22 cellular contexts compared by ENCODE assay signal in the genomic region with DNA sequence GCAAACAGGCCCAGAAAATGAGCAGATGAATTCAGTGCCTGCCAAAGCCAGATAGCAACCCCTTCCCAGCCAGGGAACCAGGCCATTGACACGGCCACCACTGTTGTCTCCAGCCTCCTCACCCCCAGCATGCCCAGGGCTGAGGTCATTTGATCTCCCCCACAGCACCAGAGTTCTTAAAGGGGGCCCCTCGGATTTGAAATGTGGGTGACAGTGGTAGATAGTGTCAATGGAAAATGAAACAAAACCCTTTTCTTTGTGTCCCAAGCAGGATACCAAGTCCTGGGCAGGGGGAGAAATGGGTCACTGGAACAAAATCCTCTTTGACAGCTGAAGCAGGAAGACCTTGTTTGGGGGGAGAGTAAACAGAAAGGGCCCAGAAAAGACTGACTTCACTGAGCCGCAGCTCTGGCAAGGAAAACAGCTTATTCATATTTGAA. TPM values are rescaled to one million over a fixed set of nuclear protein-coding genes. Genes with fewer than 3 reads are reported as not detected.
DNase-seq lines count a peak whose midpoint lies in the region; ATAC-seq, FAIRE-seq and TF ChIP-seq lines count a peak whose summit lies in the region.
"Had no signal": no experiment of that assay in that cellular context is flagged by ENCODE, and none has a peak within 500 bp of the region (broad histone marks: within the 10 kb centered on the region; RNA-seq: fewer than 3 reads in every experiment).

No MANE protein-coding gene starts in this region.

- intact Hi-C loops in esophagus muscularis mucosa (cut with DNase I), result no loop called here

- no peaks in the 10 kb centered on the region for H3K27me3 ChIP-seq in esophagus muscularis mucosa
- no peaks in the 10 kb centered on the region for H3K27me3 ChIP-seq in osteoblast (ENCODE audit: insufficient read depth, low read length)
- H3K27me3 ChIP-seq in thoracic aorta (replicated peaks; ENCODE audit: insufficient read depth), result no peaks in the 10 kb centered on the region
- H3K27me3 ChIP-seq: neural progenitor cell, Peyer's patch had no signal

- H3K9me3 ChIP-seq in esophagus muscularis mucosa, result no peaks in the 10 kb centered on the region
- no peaks in the 10 kb centered on the region for H3K9me3 ChIP-seq in osteoblast (ENCODE audit: low read depth, low read length)
- no peaks in the 10 kb centered on the region for H3K9me3 ChIP-seq in thoracic aorta
- H3K9me3 ChIP-seq: Peyer's patch had no signal

- no peak for ATAC-seq in thoracic aorta (ENCODE audit: insufficient number of reproducible peaks, low FRiP score, low read depth)
- ATAC-seq: activated T-cell treated with anti-CD3 and anti-CD28 coated beads, Interleukin-2, amount 50 U/mL, for 72 hours; GM12878 had no signal

- no peaks in the 10 kb centered on the region for H4K20me1 ChIP-seq in osteoblast (ENCODE audit: insufficient read depth, low read length)

- no peak overlapping the region for H2AFZ ChIP-seq in osteoblast (ENCODE audit: low read length)
- H2AFZ ChIP-seq: GM23248, neural progenitor cell had no signal

- TF ChIP-seq POLR2A in esophagus muscularis mucosa (IDR thresholded peaks at IDR 0.05; ENCODE audit: low read depth), result no peak

- DNase-seq in esophagus muscularis mucosa (ENCODE audit: extremely low spot score) (no peak), osteoblast (ENCODE audit: insufficient read length, low spot score, missing footprints) (peak; percentile 18), thoracic aorta (ENCODE audit: low spot score) (no peak), NCI-H2029 treated with DMSO at 0.1 percent for 48 hours (lab: John Stamatoyannopoulos, UW) (no peak), urothelium cell line (ENCODE audit: low spot score) (no peak)
- no peak for DNase-seq in activated CD8-positive, alpha-beta memory T cell treated with anti-CD3 and anti-CD28 coated beads, Interleukin-2, amount 50 U/mL, for 4 hours
- DNase-seq in stimulated activated CD4-positive, alpha-beta T cell treated with anti-CD3 and anti-CD28 coated beads, Interleukin-1b, Interleukin-23, amount 100 ng/mL, for 48 hours, result no peak
- DNase-seq: activated CD4-positive, alpha-beta memory T cell treated with anti-CD3 and anti-CD28 coated beads for 36 hours; activated naive CD8-positive, alpha-beta T cell treated with anti-CD3 and anti-CD28 coated beads, Interleukin-2, amount 10 ng/mL, durations not matched to agents 7 days and 5 days; activated T-cell treated with anti-CD3 and anti-CD28 coated beads, Interleukin-2, amount 50 U/mL, for 72 hours; cerebellar nuclear complex; foreskin melanocyte; NCI-H2171; NCI-H774; Peyer's patch; SW 1271 had no signal

- no peak for TF ChIP-seq EP300 in esophagus muscularis mucosa (IDR thresholded peaks at IDR 0.05)

- H3K4me1 ChIP-seq in esophagus muscularis mucosa, result peaks cover 32 to 47% (median 42%) of the 10 kb centered on the region in 4 donors
- peaks cover 43% of the 10 kb centered on the region for H3K4me1 ChIP-seq in osteoblast (ENCODE audit: insufficient read depth, low read length)
- peaks cover 30 to 61% of the 10 kb centered on the region in 2 donors for H3K4me1 ChIP-seq in thoracic aorta (ENCODE audit: control insufficient read depth in 1 of 2, low read depth in 2 of 2)
- H3K4me1 ChIP-seq: Peyer's patch had no signal

- WGBS in esophagus muscularis mucosa, result 53% methylated on average over 3 of the region's 3 CpGs

- H3K4me3 ChIP-seq in esophagus muscularis mucosa (no peak overlapping the region), osteoblast (ENCODE audit: insufficient read depth, low read length) (no peak overlapping the region), thoracic aorta (no peak overlapping the region)
- H3K4me3 ChIP-seq: GM12878, GM23248, neural progenitor cell, Peyer's patch, skin epidermis had no signal

- H3K36me3 ChIP-seq in esophagus muscularis mucosa (no peaks in the 10 kb centered on the region), osteoblast (ENCODE audit: insufficient read depth, low read length) (no peaks in the 10 kb centered on the region), thoracic aorta (no peaks in the 10 kb centered on the region)
- H3K36me3 ChIP-seq: neural progenitor cell, Peyer's patch had no signal

- no peaks in the 10 kb centered on the region for H3K79me2 ChIP-seq in osteoblast (ENCODE audit: insufficient read depth, low read length)

- no peak overlapping the region for H3K4me2 ChIP-seq in osteoblast (ENCODE audit: insufficient read depth, low read length)
- H3K4me2 ChIP-seq: neural progenitor cell had no signal

- no peak for TF ChIP-seq CTCF in esophagus muscularis mucosa (IDR thresholded peaks at IDR 0.05)
- no peak for TF ChIP-seq CTCF in osteoblast (IDR thresholded peaks at IDR 0.05; ENCODE audit: extremely low read depth, low read depth, low read length)
- no peak for TF ChIP-seq CTCF in thoracic aorta (IDR thresholded peaks at IDR 0.05)

- no peak for FAIRE-seq in urothelium cell line (lab: Jason Lieb, UNC)
- FAIRE-seq: GM12878 had no signal

- H3K27ac ChIP-seq in angular gyrus (ENCODE audit: low read depth, low read length) (peak overlapping the region; percentile 78), esophagus muscularis mucosa (replicated peaks in 1 of 4) (peak overlapping the region in 3 of 4 donors; percentile 3 to 26 (median 14)), osteoblast (ENCODE audit: low read depth, low read length) (peak overlapping the region; percentile 93), thoracic aorta (peak overlapping the region; percentile 89 to 93)
- H3K27ac ChIP-seq: GM23248, neural progenitor cell had no signal

RNA-seq across cellular contexts. Expression of a gene that starts 14.3 kb away (rescaled TPM):
- not detected for total RNA-seq in esophagus muscularis mucosa
- total RNA-seq in osteoblast, result under 0.01 TPM in 1 of 2 replicates, not detected in the other
- total RNA-seq in thoracic aorta, result not detected
- total RNA-seq: activated CD4-positive, alpha-beta memory T cell treated with anti-CD3 and anti-CD28 coated beads for 36 hours; activated naive CD8-positive, alpha-beta T cell treated with anti-CD3 and anti-CD28 coated beads, Interleukin-2, amount 10 ng/mL, durations not matched to agents 7 days and 5 days; GM12878; GM23248; mesenteric fat pad; Peyer's patch had no signal

RNA-seq across cellular contexts. Expression of a gene that starts 32.6 kb away (rescaled TPM):
- total RNA-seq in esophagus muscularis mucosa, result 10 to 100 TPM in 2 of 4 donors, 1 to 10 TPM in 2; 8.0 to 19.1 (median 13.5) TPM
- total RNA-seq in osteoblast, result 21.0 and 27.1 TPM in 2 replicates
- 10 to 100 TPM; 32.3 to 32.6 TPM for total RNA-seq in thoracic aorta

Comparison
In these comparisons a context has a peak if more than half of its experiments do, and no peak if none do; other contexts are left out.
1. H3K27ac ChIP-seq: peak in every context shown above with its lines; median percentile 93 in osteoblast; 91 in thoracic aorta; 78 in angular gyrus; 14 in esophagus muscularis mucosa.